Comparison of ENCODE assay signal across 8 cellular contexts in genomic region chr1:67489643-67490042, GRCh38. TPM values are rescaled to one million over a fixed set of nuclear protein-coding genes. Genes with fewer than 3 reads are reported as not detected.
DNase-seq lines count a peak whose midpoint lies in the region; ATAC-seq, FAIRE-seq and TF ChIP-seq lines count a peak whose summit lies in the region.

No MANE protein-coding gene starts in this region.

- peak; percentile 47 for TF ChIP-seq CTCF in GM13977 (IDR thresholded peaks at IDR 0.05; ENCODE audit: extremely low read depth, insufficient read depth, missing control alignments)
- peak; percentile 65 for TF ChIP-seq CTCF in VCaP (conservative IDR thresholded peaks at IDR 0.05)
- peak; percentile 34 to 81 (median 57) for TF ChIP-seq CTCF in keratinocyte (optimal IDR thresholded peaks at IDR 0.05 in 1 of 3, IDR thresholded peaks at IDR 0.05 in 1 of 3, conservative IDR thresholded peaks at IDR 0.05 in 1 of 3; ENCODE audit: extremely low read depth in 1 of 3, insufficient read depth in 2 of 3, low read length in 3 of 3)

- no peak overlapping the region for H3K4me3 ChIP-seq in keratinocyte (ENCODE audit: control insufficient read depth in 2 of 3, extremely low read depth in 1 of 3, insufficient read depth in 2 of 3, low read depth in 1 of 3, low read length in 3 of 3)

- dilution Hi-C loops in keratinocyte (cut with MboI; ENCODE audit: extremely low pct_ligation_motif_present, low sequenced_read_pairs) = loop anchor here (5.0 kb wide), 1 partner anchor 62 kb away; no protein-coding TSS in a partner anchor

- H3K27ac ChIP-seq in VCaP (no peak overlapping the region), keratinocyte (ENCODE audit: control insufficient read depth, insufficient read depth, low read length) (no peak overlapping the region)

- H3K9me3 ChIP-seq in keratinocyte (ENCODE audit: control insufficient read depth, low read depth, low read length) = no peaks in the 10 kb centered on the region

- no peaks in the 10 kb centered on the region for H3K4me1 ChIP-seq in keratinocyte (ENCODE audit: control insufficient read depth, extremely low read depth, insufficient read depth, low read length)

- no peaks in the 10 kb centered on the region for H3K79me2 ChIP-seq in keratinocyte (ENCODE audit: control insufficient read depth, insufficient read depth, low read length)

- no peak overlapping the region for H3K4me2 ChIP-seq in keratinocyte (ENCODE audit: control insufficient read depth, extremely low read depth, insufficient read depth, low read depth, low read length)

- H2AFZ ChIP-seq in keratinocyte (ENCODE audit: control insufficient read depth, low read length) = no peak overlapping the region

- no peak overlapping the region for H3K9ac ChIP-seq in keratinocyte (ENCODE audit: control insufficient read depth, extremely low read depth, insufficient read depth, low read length)

- peak; percentile 55 for DNase-seq in GM13977 (ENCODE audit: low spot score)
- DNase-seq in keratinocyte (ENCODE audit: low read depth, low spot score) = no peak
- DNase-seq in ecto neural progenitor cell (ENCODE audit: low spot score) = no peak
- DNase-seq in stimulated activated CD8-positive, alpha-beta memory T cell treated with anti-CD3 and anti-CD28 coated beads, Interleukin-4, amount 100 ng/mL, for 48 hours = no peak
- no peak for DNase-seq in islet precursor cell

- ATAC-seq in HG02884 (IDR thresholded peaks at IDR 0.05; ENCODE audit: unreplicated experiment) (peak; percentile 75), HG03097 (IDR thresholded peaks at IDR 0.05; ENCODE audit: low FRiP score, unreplicated experiment) (no peak)

- H3K9me1 ChIP-seq in keratinocyte (ENCODE audit: control insufficient read depth, extremely low read depth, insufficient read depth, low read length) = no peaks in the 10 kb centered on the region

- H3K27me3 ChIP-seq in keratinocyte (ENCODE audit: control insufficient read depth, extremely low read depth, insufficient read depth, low read length) = no peaks in the 10 kb centered on the region

- H3K36me3 ChIP-seq in keratinocyte (ENCODE audit: control insufficient read depth in 2 of 2, extremely low read depth in 1 of 2, insufficient read depth in 2 of 2, low read length in 2 of 2) = no peaks in the 10 kb centered on the region

- in situ Hi-C loops in GM13977 (cut with MboI; ENCODE audit: low pct_unique_long_range_greater_than_20kb, low sequenced_read_pairs, unreplicated experiment) = loop anchor here (10.0 to 25.0 kb wide), 2 partner anchors 265 to 727 kb away; partner anchors contain the start of gene DYNLT5

- FAIRE-seq in keratinocyte (lab: Jason Lieb, UNC) = peak; percentile 26

- no peaks in the 10 kb centered on the region for H4K20me1 ChIP-seq in keratinocyte (ENCODE audit: control insufficient read depth, extremely low read depth, insufficient read depth, low read length)

RNA-seq across cellular contexts. Expression of gene SERBP1, which starts 59.4 kb away (rescaled TPM):
- 197 to 352 TPM (median 286 TPM) in 3 replicates for polyA plus RNA-seq in keratinocyte
- polyA plus RNA-seq in keratinocyte (2011; ENCODE audit: low read depth) = 870 TPM
- 227 and 270 TPM in 2 replicates for polyA plus RNA-seq in keratinocyte (2011; cell fraction: cytosol; rRNA removed)
- 120 and 203 TPM in 2 replicates for polyA plus RNA-seq in keratinocyte (2011; cell fraction: nucleus; rRNA removed)
- polyA plus RNA-seq in keratinocyte (2012; ENCODE audit: low replicate concordance) = 161 and 304 TPM in 2 replicates
- polyA minus RNA-seq in keratinocyte = 44.8 to 115 TPM (median 55.0 TPM) in 3 replicates
- 241 TPM for polyA minus RNA-seq in keratinocyte (2011; cell fraction: cytosol; rRNA and poly(A)+ RNA removed)
- 47.8 and 84.2 TPM in 2 replicates for polyA minus RNA-seq in keratinocyte (2011; cell fraction: nucleus; rRNA and poly(A)+ RNA removed)
